23 cellular contexts compared by ENCODE assay signal in the genomic region with DNA sequence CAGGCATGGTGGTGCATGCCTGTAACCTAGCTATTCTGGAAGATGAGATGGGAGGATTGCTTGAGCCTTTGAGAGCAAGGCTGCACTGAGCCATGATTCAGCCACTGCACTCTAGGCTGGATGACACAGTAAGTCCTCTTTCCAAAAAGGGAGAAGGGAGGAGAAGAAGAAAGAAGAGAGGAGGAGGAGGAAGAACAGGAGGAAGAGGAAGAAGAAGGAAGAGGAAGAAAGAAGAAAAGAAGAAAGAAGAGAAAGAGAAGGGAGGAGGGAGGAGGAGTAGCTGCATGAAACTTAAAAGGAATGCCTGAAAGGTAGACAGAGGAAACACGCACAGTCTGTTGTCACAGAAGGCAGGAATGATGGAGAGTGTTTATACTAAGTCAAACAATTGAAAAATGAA.
"Had no signal": no experiment of that assay in that cellular context is flagged by ENCODE, and none has a peak within 500 bp of the region (broad histone marks: within the 10 kb centered on the region; RNA-seq: fewer than 3 reads in every experiment).

No MANE protein-coding gene starts in this region.

- H3K4me3 Mint-ChIP-seq: activated B cell treated with CpG ODN at 0.5 μM for 24 hours; activated CD4-positive, alpha-beta T cell treated with anti-CD3 and anti-CD28 coated beads, Interleukin-2, amount 10 ng/mL, durations not matched to agents 24 days and 14 days; activated CD8-positive, alpha-beta memory T cell treated with anti-CD3 and anti-CD28 coated beads, Interleukin-2, amount 10 ng/mL, durations not matched to agents 7 days and 5 days; activated naive CD8-positive, alpha-beta T cell treated with anti-CD3 and anti-CD28 coated beads, Interleukin-2, amount 10 ng/mL, durations not matched to agents 7 days and 5 days; T-cell had no signal

- H3K27me3 Mint-ChIP-seq: activated B cell treated with CpG ODN at 0.5 μM for 24 hours; activated CD4-positive, alpha-beta T cell treated with anti-CD3 and anti-CD28 coated beads, Interleukin-2, amount 10 ng/mL, durations not matched to agents 24 days and 14 days; activated CD8-positive, alpha-beta memory T cell treated with anti-CD3 and anti-CD28 coated beads, Interleukin-2, amount 10 ng/mL, durations not matched to agents 7 days and 5 days; activated naive CD8-positive, alpha-beta T cell treated with anti-CD3 and anti-CD28 coated beads, Interleukin-2, amount 10 ng/mL, durations not matched to agents 7 days and 5 days; T-cell had no signal

- H3K9me3 Mint-ChIP-seq: activated B cell treated with CpG ODN at 0.5 μM for 24 hours; activated CD4-positive, alpha-beta T cell treated with anti-CD3 and anti-CD28 coated beads, Interleukin-2, amount 10 ng/mL, durations not matched to agents 24 days and 14 days; activated naive CD8-positive, alpha-beta T cell treated with anti-CD3 and anti-CD28 coated beads, Interleukin-2, amount 10 ng/mL, durations not matched to agents 7 days and 5 days; T-cell had no signal

- H3K27ac Mint-ChIP-seq: activated B cell treated with CpG ODN at 0.5 μM for 24 hours; activated CD4-positive, alpha-beta T cell treated with anti-CD3 and anti-CD28 coated beads, Interleukin-2, amount 10 ng/mL, durations not matched to agents 24 days and 14 days; activated CD8-positive, alpha-beta memory T cell treated with anti-CD3 and anti-CD28 coated beads, Interleukin-2, amount 10 ng/mL, durations not matched to agents 7 days and 5 days; activated naive CD8-positive, alpha-beta T cell treated with anti-CD3 and anti-CD28 coated beads, Interleukin-2, amount 10 ng/mL, durations not matched to agents 7 days and 5 days; T-cell had no signal

- H3K36me3 Mint-ChIP-seq: activated CD8-positive, alpha-beta memory T cell treated with anti-CD3 and anti-CD28 coated beads, Interleukin-2, amount 10 ng/mL, durations not matched to agents 7 days and 5 days; T-cell had no signal

- DNase-seq: activated B cell treated with CpG ODN at 0.5 μM for 24 hours; activated CD4-positive, alpha-beta T cell treated with anti-CD3 and anti-CD28 coated beads for 1 hour; activated CD4-positive, alpha-beta T cell treated with anti-CD3 and anti-CD28 coated beads, Interleukin-2, amount 10 ng/mL, durations not matched to agents 24 days and 14 days; activated CD4-positive, alpha-beta T cell treated with anti-CD3 and anti-CD28 coated beads, Interleukin-2, amount 50 U/mL, for 48 hours; activated CD8-positive, alpha-beta memory T cell treated with anti-CD3 and anti-CD28 coated beads, Interleukin-2, amount 10 ng/mL, durations not matched to agents 7 days and 5 days; activated naive CD8-positive, alpha-beta T cell treated with anti-CD3 and anti-CD28 coated beads, Interleukin-2, amount 10 ng/mL, durations not matched to agents 7 days and 5 days; activated T-cell treated with anti-CD3 and anti-CD28 coated beads, Interleukin-2, amount 50 U/mL, for 48 hours; aorta; central memory CD4-positive, alpha-beta T cell; MG63; MV-4-11; NCI-H1092 treated with DMSO at 0.1 percent for 48 hours; NCI-H1417 treated with DMSO at 0.1 percent for 48 hours; NCI-H1694; NCI-H2029 treated with DMSO at 0.1 percent for 48 hours; NCI-H345; NCI-H510A; NCI-H526 treated with DMSO at 0.1 percent for 48 hours; NCI-H82; SIG-M5; T-cell; T-helper 2 cell; T1000 had no signal

- ATAC-seq: activated CD8-positive, alpha-beta memory T cell treated with anti-CD3 and anti-CD28 coated beads, Interleukin-2, amount 10 ng/mL, durations not matched to agents 7 days and 5 days; T-cell had no signal
